Comparison of ENCODE assay signal across 1 cellular context in genomic region chr20:45993197-45993951, GRCh38.
TF ChIP-seq lines count a peak whose summit lies in the region.

No MANE protein-coding gene starts in this region.

TF ChIP-seq in HEK293, 187 proteins besides CTCF, POLR2A, EP300 and RAD21 (continued from another document and continues in another):
- TF ChIP-seq ZNF362 (tag by site-specific recombination; IDR thresholded peaks at IDR 0.05) (no peak), ZNF549 (tag by site-specific recombination; IDR thresholded peaks at IDR 0.05) (no peak), HOXD13 (CRISPR knock-in tag; IDR thresholded peaks at IDR 0.05; ENCODE audit: borderline replicate concordance) (no peak), SP7 (tag by site-specific recombination; IDR thresholded peaks at IDR 0.05) (peak; percentile 47; the same call in 1 of the 2 replicates), ZNF121 (tag by site-specific recombination; IDR thresholded peaks at IDR 0.05) (no peak), ZNF768 (tag by site-specific recombination; IDR thresholded peaks at IDR 0.05) (no peak), ZNF645 (tag by site-specific recombination; IDR thresholded peaks at IDR 0.05) (no peak), ZNF610 (tag by site-specific recombination; IDR thresholded peaks at IDR 0.05; ENCODE audit: borderline replicate concordance) (no peak), YY1 (tag by site-specific recombination; IDR thresholded peaks at IDR 0.05) (no peak), ZNF335 (tag by site-specific recombination; conservative IDR thresholded peaks at IDR 0.05) (no peak), ZSCAN18 (tag by site-specific recombination; IDR thresholded peaks at IDR 0.05) (no peak), ZNF10 (tag by site-specific recombination; IDR thresholded peaks at IDR 0.05) (no peak), ZNF571 (tag by site-specific recombination; IDR thresholded peaks at IDR 0.05) (no peak), ZBTB8A (tag by site-specific recombination; IDR thresholded peaks at IDR 0.05) (no peak; the same call in 1 of the 2 replicates), ZFHX2 (tag by site-specific recombination; conservative IDR thresholded peaks at IDR 0.05) (no peak), ZNF423 (tag by site-specific recombination; IDR thresholded peaks at IDR 0.05) (no peak), ZNF26 (tag by site-specific recombination; IDR thresholded peaks at IDR 0.05) (no peak), ZNF48 (tag by site-specific recombination; IDR thresholded peaks at IDR 0.05) (no peak), KLF17 (tag by site-specific recombination; IDR thresholded peaks at IDR 0.05) (peak; percentile 90), ZNF248 (tag by site-specific recombination; IDR thresholded peaks at IDR 0.05) (no peak), ZNF785 (tag by site-specific recombination; IDR thresholded peaks at IDR 0.05) (no peak), ZNF184 (tag by site-specific recombination; IDR thresholded peaks at IDR 0.05) (no peak), ZNF521 (tag by site-specific recombination; IDR thresholded peaks at IDR 0.05) (no peak), INSM2 (tag by site-specific recombination; IDR thresholded peaks at IDR 0.05) (0 out of 2 replicates have a peak, but pooled peaks have one; percentile 30), ZNF76 (tag by site-specific recombination; IDR thresholded peaks at IDR 0.05; ENCODE audit: borderline replicate concordance, low read depth) (no peak), ZNF114 (tag by site-specific recombination; IDR thresholded peaks at IDR 0.05) (no peak), KLF7 (tag by site-specific recombination; IDR thresholded peaks at IDR 0.05; ENCODE audit: borderline replicate concordance) (no peak), ZNF596 (tag by site-specific recombination; IDR thresholded peaks at IDR 0.05) (no peak), ZNF280D (tag by site-specific recombination; IDR thresholded peaks at IDR 0.05) (no peak), BCL11B (tag by site-specific recombination; IDR thresholded peaks at IDR 0.05; ENCODE audit: low read depth) (no peak), SALL2 (tag by site-specific recombination; IDR thresholded peaks at IDR 0.05; ENCODE audit: borderline replicate concordance) (no peak), IKZF3 (tag by site-specific recombination; IDR thresholded peaks at IDR 0.05) (no peak), ZBTB44 (tag by site-specific recombination; IDR thresholded peaks at IDR 0.05) (no peak), ZNF354C (tag by site-specific recombination; IDR thresholded peaks at IDR 0.05; ENCODE audit: borderline replicate concordance, low read depth) (no peak), ZNF292 (tag by site-specific recombination; IDR thresholded peaks at IDR 0.05; ENCODE audit: borderline replicate concordance, low read depth) (no peak), ZNF707 (tag by site-specific recombination; IDR thresholded peaks at IDR 0.05) (no peak), ZNF513 (tag by site-specific recombination; IDR thresholded peaks at IDR 0.05) (no peak), PRDM1 (tag by site-specific recombination; IDR thresholded peaks at IDR 0.05) (no peak), ZNF366 (tag by site-specific recombination; conservative IDR thresholded peaks at IDR 0.05) (0 out of 2 replicates have a peak, but pooled peaks have one; percentile 21), ZNF692 (tag by site-specific recombination; IDR thresholded peaks at IDR 0.05) (peak; percentile 78), ZBTB49 (tag by site-specific recombination; IDR thresholded peaks at IDR 0.05; ENCODE audit: low read depth) (no peak), ZNF747 (tag by site-specific recombination; IDR thresholded peaks at IDR 0.05) (no peak), ZNF514 (tag by site-specific recombination; IDR thresholded peaks at IDR 0.05) (no peak), ZSCAN4 (tag by site-specific recombination; IDR thresholded peaks at IDR 0.05) (no peak)
